Comparison of ENCODE assay signal across 18 cellular contexts in genomic region chr3:66068255-66068654, GRCh38. TPM values are rescaled to one million over a fixed set of nuclear protein-coding genes. Genes with fewer than 3 reads are reported as not detected.
DNase-seq lines count a peak whose midpoint lies in the region; ATAC-seq, FAIRE-seq and TF ChIP-seq lines count a peak whose summit lies in the region.
"Had no signal": no experiment of that assay in that cellular context is flagged by ENCODE, and none has a peak within 500 bp of the region (broad histone marks: within the 10 kb centered on the region; RNA-seq: fewer than 3 reads in every experiment).

No MANE protein-coding gene starts in this region.

- WGBS in K562 (ENCODE audit: insufficient coverage, low coverage, missing lambda C conversion rate), result 3% methylated on average over 4 of the region's 4 CpGs

- peaks cover 2% of the 10 kb centered on the region for H3K9me1 ChIP-seq in K562 (ENCODE audit: control insufficient read depth, insufficient read depth, low read length)

- FAIRE-seq in K562 (lab: Jason Lieb, UNC), result no peak
- FAIRE-seq: G401.6, GM12891, HepG2, HTR-8/SVneo had no signal

- CTCF ChIA-PET in K562 (lab: Yijun Ruan, JAX; ENCODE audit: low intra/inter-chr PET ratio), result no interaction called here

- TF ChIP-seq EP300 in K562 (IDR thresholded peaks at IDR 0.05; ENCODE audit: low read length), result no peak

- in situ Hi-C loops in K562 (cut with MboI), result no loop called here

- H2AFZ ChIP-seq in K562 (ENCODE audit: low read depth, low read length), result peak overlapping the region; percentile 8; the same call in 1 of the 2 replicates

- intact Hi-C loops in K562 (cut with micrococcal nuclease) (no loop called here), left lung (cut with DNase I) (no loop called here)

- H3K4me3 ChIP-seq in K562, result no peak overlapping the region
- no peak overlapping the region for H3K4me3 ChIP-seq in left lung
- H3K4me3 ChIP-seq: BLaER1, GM23338, HAP-1 had no signal

- DNase-seq in DMS53 (lab: John Stamatoyannopoulos, UW) (peak; percentile 35), DMS53 treated with DMSO at 0.1 percent for 48 hours (lab: John Stamatoyannopoulos, UW; ENCODE audit: unreplicated experiment) (no peak), ELF-1 (ENCODE audit: low read depth, low spot score) (peak; percentile 14), K562 (ENCODE audit: extremely low read depth in 1 of 4, low spot score in 3 of 4) (no peak), left lung (no peak), GOT3 (lab: John Stamatoyannopoulos, UW) (no peak), endothelial cell (ENCODE audit: low spot score) (no peak)
- DNase-seq: AML-193; CD8-positive, alpha-beta memory T cell had no signal

- no peaks in the 10 kb centered on the region for H3K4me1 Mint-ChIP-seq in endothelial cell (ENCODE audit: unreplicated experiment)
- H3K4me1 Mint-ChIP-seq: CD8-positive, alpha-beta memory T cell had no signal

- TF ChIP-seq RAD21 in K562 (CRISPR knock-in tag; conservative IDR thresholded peaks at IDR 0.05 in 1 of 2, IDR thresholded peaks at IDR 0.05 in 1 of 2), result no peak

- H3K36me3 ChIP-seq in K562 (ENCODE audit: control insufficient read depth, insufficient read depth, low read length) (no peaks in the 10 kb centered on the region), left lung (no peaks in the 10 kb centered on the region)
- H3K36me3 ChIP-seq: BLaER1, HAP-1 had no signal

- H3K27me3 ChIP-seq in K562 (ENCODE audit: control insufficient read depth in 2 of 2, insufficient read depth in 2 of 2, low read length in 2 of 2) (no peaks in the 10 kb centered on the region), left lung (no peaks in the 10 kb centered on the region)
- H3K27me3 ChIP-seq: BLaER1 had no signal

- H3K27me3 Mint-ChIP-seq in endothelial cell (ENCODE audit: unreplicated experiment), result peaks cover 3% of the 10 kb centered on the region

- TF ChIP-seq CTCF in K562 (IDR thresholded peaks at IDR 0.05 in 2 of 3, conservative IDR thresholded peaks at IDR 0.05 in 1 of 3; ENCODE audit: insufficient read depth in 2 of 3, low read depth in 1 of 3, low read length in 3 of 3) (no peak), left lung (IDR thresholded peaks at IDR 0.05) (no peak), endothelial cell (IDR thresholded peaks at IDR 0.05; ENCODE audit: unreplicated experiment) (no peak)

- H3K4me3 Mint-ChIP-seq in endothelial cell (ENCODE audit: unreplicated experiment), result no peak overlapping the region
- H3K4me3 Mint-ChIP-seq: CD8-positive, alpha-beta memory T cell; GM23338 had no signal

- H3K27ac ChIP-seq in K562 (ENCODE audit: extremely low read depth, low read depth, low read length) (no peak overlapping the region), left lung (no peak overlapping the region)
- H3K27ac ChIP-seq: 22Rv1, BLaER1 had no signal

- H3K4me1 ChIP-seq in K562 (replicated peaks in 1 of 2; ENCODE audit: control insufficient read depth in 2 of 2, insufficient read depth in 2 of 2, low read length in 2 of 2), result no peaks in the 10 kb centered on the region
- H3K4me1 ChIP-seq in left lung, result no peaks in the 10 kb centered on the region
- H3K4me1 ChIP-seq: BLaER1 had no signal

- H4K20me1 ChIP-seq in K562 (replicated peaks; ENCODE audit: control insufficient read depth, insufficient read depth, low read length), result no peaks in the 10 kb centered on the region
- H4K20me1 ChIP-seq: BLaER1 had no signal

- no peaks in the 10 kb centered on the region for H3K9me3 ChIP-seq in K562 (replicated peaks; ENCODE audit: control insufficient read depth, insufficient read depth, low read depth, low read length)
- peaks cover 0 to 16% of the 10 kb centered on the region in 2 donors for H3K9me3 ChIP-seq in left lung
- H3K9me3 ChIP-seq: HAP-1 had no signal

- no peak for ATAC-seq in K562
- peak; percentile 40 for ATAC-seq in left lung
- ATAC-seq in GM18861 (IDR thresholded peaks at IDR 0.05; ENCODE audit: unreplicated experiment), result no peak
- ATAC-seq: GM23338, HepG2 had no signal

- POLR2A ChIA-PET in K562 (lab: Yijun Ruan, JAX), result no interaction called here

- H3K4me2 ChIP-seq in K562 (ENCODE audit: insufficient read depth, low read length), result peak overlapping the region; percentile 7; the same call in 1 of the 2 replicates
- H3K4me2 ChIP-seq: BLaER1, GM23338 had no signal

- H3K9ac ChIP-seq in K562 (ENCODE audit: insufficient read depth in 1 of 2, low read depth in 2 of 2, low read length in 2 of 2), result no peak overlapping the region
- H3K9ac ChIP-seq: BLaER1 had no signal

- no peaks in the 10 kb centered on the region for H3K9me3 Mint-ChIP-seq in endothelial cell (ENCODE audit: unreplicated experiment)

- no peaks in the 10 kb centered on the region for H3K79me2 ChIP-seq in K562 (ENCODE audit: control insufficient read depth, insufficient read depth, low read length)

- no peaks in the 10 kb centered on the region for H3K36me3 Mint-ChIP-seq in endothelial cell (ENCODE audit: low read depth, unreplicated experiment)
- H3K36me3 Mint-ChIP-seq: CD8-positive, alpha-beta memory T cell had no signal

- BruUV-seq in K562 (replicated peaks; lab: Mats Ljungman, UMichigan), result no TSS peak

- H3K27ac Mint-ChIP-seq in endothelial cell (ENCODE audit: unreplicated experiment), result no peak overlapping the region
- H3K27ac Mint-ChIP-seq: CD8-positive, alpha-beta memory T cell; GM23338 had no signal

- no peak for TF ChIP-seq POLR2A in K562 (conservative IDR thresholded peaks at IDR 0.05)

TF ChIP-seq in K562, 482 proteins besides CTCF, POLR2A, EP300 and RAD21:
- TF ChIP-seq ZNF561 (CRISPR knock-in tag; conservative IDR thresholded peaks at IDR 0.05) (no peak), SP1 (CRISPR knock-in tag; IDR thresholded peaks at IDR 0.05) (no peak)
- TF ChIP-seq, protein P1, sequence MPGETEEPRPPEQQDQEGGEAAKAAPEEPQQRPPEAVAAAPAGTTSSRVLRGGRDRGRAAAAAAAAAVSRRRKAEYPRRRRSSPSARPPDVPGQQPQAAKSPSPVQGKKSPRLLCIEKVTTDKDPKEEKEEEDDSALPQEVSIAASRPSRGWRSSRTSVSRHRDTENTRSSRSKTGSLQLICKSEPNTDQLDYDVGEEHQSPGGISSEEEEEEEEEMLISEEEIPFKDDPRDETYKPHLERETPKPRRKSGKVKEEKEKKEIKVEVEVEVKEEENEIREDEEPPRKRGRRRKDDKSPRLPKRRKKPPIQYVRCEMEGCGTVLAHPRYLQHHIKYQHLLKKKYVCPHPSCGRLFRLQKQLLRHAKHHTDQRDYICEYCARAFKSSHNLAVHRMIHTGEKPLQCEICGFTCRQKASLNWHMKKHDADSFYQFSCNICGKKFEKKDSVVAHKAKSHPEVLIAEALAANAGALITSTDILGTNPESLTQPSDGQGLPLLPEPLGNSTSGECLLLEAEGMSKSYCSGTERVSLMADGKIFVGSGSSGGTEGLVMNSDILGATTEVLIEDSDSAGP (CRISPR knock-in tag; IDR thresholded peaks at IDR 0.05), result no peak

RNA-seq across cellular contexts. Expression of gene MAGI1, which starts 29.5 kb away (rescaled TPM):
- 118 and 129 TPM in 2 replicates for total RNA-seq in K562 (2011; cell fraction: chromatin; rRNA removed; ENCODE audit: low replicate concordance)
- total RNA-seq in K562 (2011; cell fraction: nucleolus; rRNA removed), result 29.7 and 44.5 TPM in 2 replicates
- total RNA-seq in K562 (2011; cell fraction: nucleoplasm; rRNA removed), result 46.4 and 50.0 TPM in 2 replicates
- 42.5 and 42.9 TPM in 2 replicates for total RNA-seq in K562 (2014; rRNA removed)
- 50.0 and 50.9 TPM in 2 replicates for total RNA-seq in K562 (2014; rRNA removed; fragmentation: Illumina TruSeq; extraction: Trizol)
- 56.7 and 59.4 TPM in 2 replicates for total RNA-seq in K562 (2015; rRNA removed; fragmentation: Illumina TruSeq; extraction: Trizol)
- 45.7 and 46.3 TPM in 2 replicates for total RNA-seq in K562 (2021)
- polyA plus RNA-seq in K562 (2011; rRNA removed), result 14.2 and 30.7 TPM in 2 replicates
- 7.0 and 13.7 TPM in 2 replicates for polyA plus RNA-seq in K562 (2011; cell fraction: cytosol; rRNA removed)
- polyA plus RNA-seq in K562 (2011; cell fraction: nucleus; rRNA removed), result 18.0 and 30.3 TPM in 2 replicates
- 20.9 and 48.2 TPM in 2 replicates for polyA plus RNA-seq in K562 (2012)
- polyA plus RNA-seq in K562 (2014; fragmentation: Illumina TruSeq; extraction: Trizol), result 48.3 and 57.4 TPM in 2 replicates
- polyA plus RNA-seq in K562 (2014; fragmentation: Nextera tagmentation; extraction: Ambion mirVana), result 10 to 100 TPM in 1 of 2 experiments, 1 to 10 TPM in 1; 7.8 to 16.2 TPM
- 43.2 and 44.2 TPM in 2 replicates for polyA plus RNA-seq in K562 (2014; rRNA removed)
- 51.0 and 87.9 TPM in 2 replicates for polyA minus RNA-seq in K562 (2011; rRNA and poly(A)+ RNA removed)
- polyA minus RNA-seq in K562 (2011; cell fraction: cytosol; rRNA and poly(A)+ RNA removed), result 8.2 and 16.8 TPM in 2 replicates
- 32.5 and 41.9 TPM in 2 replicates for polyA minus RNA-seq in K562 (2011; cell fraction: nucleus; rRNA and poly(A)+ RNA removed)
- 10 to 100 TPM; 27.4 to 31.6 TPM for total RNA-seq in left lung
- total RNA-seq in endothelial cell (ENCODE audit: unreplicated experiment), result 33.8 TPM
- polyA plus RNA-seq: CD8-positive, alpha-beta memory T cell had no signal

Comparison
In these comparisons a context has a peak if more than half of its experiments do, and no peak if none do; other contexts are left out.
1. DNase-seq: peak in DMS53 (single experiment) and ELF-1 (single experiment); none in DMS53 treated with DMSO at 0.1 percent for 48 hours (single experiment), K562 (0 of 4), left lung (0 of 2), GOT3 (single experiment) and endothelial cell (single experiment).